Comparison of ENCODE assay signal across 17 cellular contexts in genomic region chr4:57214654-57215411, GRCh38.
"Had no signal": no experiment of that assay in that cellular context is flagged by ENCODE, and none has a peak within 500 bp of the region (broad histone marks: within the 10 kb centered on the region; RNA-seq: fewer than 3 reads in every experiment).

No MANE protein-coding gene starts in this region.

- H3K36me3 Mint-ChIP-seq: activated CD4-positive, alpha-beta memory T cell treated with anti-CD3 and anti-CD28 coated beads for 36 hours; activated naive CD8-positive, alpha-beta T cell treated with anti-CD3 and anti-CD28 coated beads, Interleukin-2, amount 10 ng/mL, durations not matched to agents 7 days and 5 days; natural killer cell; stimulated activated memory B cell treated with anti-CD40 and anti-IgM and Interleukin-4, amounts not matched to agents 10 μg/mL and 1 μg/mL and 100 μg/mL, for 72 hours had no signal

- H3K4me1 ChIP-seq: heart left ventricle, right lobe of liver, spleen, upper lobe of left lung had no signal

- H3K4me3 ChIP-seq: heart left ventricle, right lobe of liver, spleen, upper lobe of left lung had no signal

- H3K9me3 Mint-ChIP-seq: activated CD4-positive, alpha-beta memory T cell treated with anti-CD3 and anti-CD28 coated beads for 36 hours; activated naive CD8-positive, alpha-beta T cell treated with anti-CD3 and anti-CD28 coated beads, Interleukin-2, amount 10 ng/mL, durations not matched to agents 7 days and 5 days; activated T-cell treated with anti-CD3 and anti-CD28 coated beads, Interleukin-2, amount 50 U/mL, for 72 hours; natural killer cell had no signal

- H3K36me3 ChIP-seq: heart left ventricle, right lobe of liver, spleen, upper lobe of left lung had no signal

- H3K27me3 Mint-ChIP-seq: activated CD4-positive, alpha-beta memory T cell treated with anti-CD3 and anti-CD28 coated beads for 36 hours; activated naive CD8-positive, alpha-beta T cell treated with anti-CD3 and anti-CD28 coated beads, Interleukin-2, amount 10 ng/mL, durations not matched to agents 7 days and 5 days; progenitor cell of endocrine pancreas; stimulated activated memory B cell treated with anti-CD40 and anti-IgM and Interleukin-4, amounts not matched to agents 10 μg/mL and 1 μg/mL and 100 μg/mL, for 72 hours had no signal

- H3K4me1 Mint-ChIP-seq: activated naive CD8-positive, alpha-beta T cell treated with anti-CD3 and anti-CD28 coated beads, Interleukin-2, amount 10 ng/mL, durations not matched to agents 7 days and 5 days; natural killer cell; stimulated activated memory B cell treated with anti-CD40 and anti-IgM and Interleukin-4, amounts not matched to agents 10 μg/mL and 1 μg/mL and 100 μg/mL, for 72 hours had no signal

- H3K27ac Mint-ChIP-seq: activated CD4-positive, alpha-beta memory T cell treated with anti-CD3 and anti-CD28 coated beads for 36 hours; activated naive CD8-positive, alpha-beta T cell treated with anti-CD3 and anti-CD28 coated beads, Interleukin-2, amount 10 ng/mL, durations not matched to agents 7 days and 5 days; activated T-cell treated with anti-CD3 and anti-CD28 coated beads, Interleukin-2, amount 50 U/mL, for 72 hours; natural killer cell; progenitor cell of endocrine pancreas; stimulated activated memory B cell treated with anti-CD40 and anti-IgM and Interleukin-4, amounts not matched to agents 10 μg/mL and 1 μg/mL and 100 μg/mL, for 72 hours had no signal

- H3K27ac ChIP-seq: heart left ventricle, right lobe of liver, spleen, upper lobe of left lung had no signal

- H3K9me3 ChIP-seq: right lobe of liver, upper lobe of left lung had no signal

- H3K27me3 ChIP-seq: heart left ventricle, right lobe of liver, spleen, upper lobe of left lung had no signal

- ATAC-seq: activated T-cell treated with anti-CD3 and anti-CD28 coated beads, Interleukin-2, amount 50 U/mL, for 72 hours; heart left ventricle; left colon; natural killer cell; right lobe of liver; stimulated activated memory B cell treated with anti-CD40 and anti-IgM and Interleukin-4, amounts not matched to agents 10 μg/mL and 1 μg/mL and 100 μg/mL, for 72 hours had no signal

- DNase-seq: activated CD4-positive, alpha-beta memory T cell treated with anti-CD3 and anti-CD28 coated beads for 36 hours; activated CD4-positive, alpha-beta T cell treated with anti-CD3 and anti-CD28 coated beads for 1 hour; activated CD8-positive, alpha-beta memory T cell treated with anti-CD3 and anti-CD28 coated beads, Interleukin-2, amount 50 U/mL, for 4 hours; activated gamma-delta T cell treated with Interleukin-2 at 50 U/mL for 16 hours; activated naive CD8-positive, alpha-beta T cell treated with anti-CD3 and anti-CD28 coated beads, Interleukin-2, amount 10 ng/mL, durations not matched to agents 7 days and 5 days; activated T-cell treated with anti-CD3 and anti-CD28 coated beads, Interleukin-2, amount 50 U/mL, for 72 hours; foreskin melanocyte; heart left ventricle; left colon; natural killer cell; nucleus accumbens; right lobe of liver; spleen; stimulated activated CD4-positive, alpha-beta T cell treated with anti-CD3 and anti-CD28 coated beads, Interleukin-1b, Interleukin-23, amount 100 ng/mL, for 48 hours; upper lobe of left lung had no signal

- H3K4me3 Mint-ChIP-seq: activated CD4-positive, alpha-beta memory T cell treated with anti-CD3 and anti-CD28 coated beads for 36 hours; activated naive CD8-positive, alpha-beta T cell treated with anti-CD3 and anti-CD28 coated beads, Interleukin-2, amount 10 ng/mL, durations not matched to agents 7 days and 5 days; activated T-cell treated with anti-CD3 and anti-CD28 coated beads, Interleukin-2, amount 50 U/mL, for 72 hours; natural killer cell; stimulated activated memory B cell treated with anti-CD40 and anti-IgM and Interleukin-4, amounts not matched to agents 10 μg/mL and 1 μg/mL and 100 μg/mL, for 72 hours had no signal
